In the genomic region with DNA sequence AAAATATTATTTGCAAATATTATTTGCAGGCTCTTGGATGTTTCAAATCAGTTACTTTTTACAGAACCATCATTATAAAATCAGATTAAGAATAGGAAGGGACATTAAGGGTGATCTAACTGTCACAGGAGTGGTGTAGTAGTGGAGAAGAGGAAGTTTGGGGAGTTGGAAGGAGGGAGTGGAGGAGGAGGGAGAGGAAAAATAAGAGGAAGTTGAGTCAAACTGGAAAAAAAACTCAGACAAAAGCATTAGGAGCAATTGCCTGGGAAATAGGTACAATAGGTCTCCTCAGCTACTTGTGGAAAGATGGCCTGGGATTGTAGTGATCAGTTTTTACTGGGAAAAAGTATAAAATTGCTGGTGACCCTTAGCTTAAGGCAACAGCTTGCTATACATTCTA, we compare ENCODE assay signal across 20 cellular contexts.
"Had no signal": no experiment of that assay in that cellular context is flagged by ENCODE, and none has a peak within 500 bp of the region (broad histone marks: within the 10 kb centered on the region; RNA-seq: fewer than 3 reads in every experiment).

No MANE protein-coding gene starts in this region.

- H3K4me3 Mint-ChIP-seq: activated CD8-positive, alpha-beta T cell treated with anti-CD3 and anti-CD28 coated beads, Interleukin-2, amount 10 ng/mL, durations not matched to agents 7 days and 5 days; activated naive CD4-positive, alpha-beta T cell treated with anti-CD3 and anti-CD28 coated beads for 36 hours; naive thymus-derived CD8-positive, alpha-beta T cell had no signal

- DNase-seq: activated CD4-positive, alpha-beta T cell treated with anti-CD3 and anti-CD28 coated beads for 4 hours; activated CD8-positive, alpha-beta memory T cell treated with anti-CD3 and anti-CD28 coated beads, Interleukin-2, amount 50 U/mL, for 48 hours; activated CD8-positive, alpha-beta T cell treated with anti-CD3 and anti-CD28 coated beads, Interleukin-2, amount 10 ng/mL, durations not matched to agents 7 days and 5 days; activated naive CD4-positive, alpha-beta T cell treated with anti-CD3 and anti-CD28 coated beads for 36 hours; anterior cingulate cortex; cerebellar nuclear complex; esophagus squamous epithelium; foreskin fibroblast; head of caudate nucleus; left cardiac atrium; mucosa of descending colon; naive thymus-derived CD8-positive, alpha-beta T cell; occipital lobe; psoas muscle; spleen; stimulated activated CD4-positive, alpha-beta T cell treated with anti-CD3 and anti-CD28 coated beads, Interleukin-1b, Interleukin-23, amount 100 ng/mL, for 48 hours; stimulated activated naive B cell treated with anti-CD40 and anti-IgM and Interleukin-4, amounts not matched to agents 10 μg/mL and 1 μg/mL and 100 μg/mL, for 72 hours; T-helper 9 cell; testis had no signal

- H3K4me3 ChIP-seq: esophagus squamous epithelium, mucosa of descending colon, psoas muscle, spleen, testis had no signal

- H3K9me3 Mint-ChIP-seq: activated naive CD4-positive, alpha-beta T cell treated with anti-CD3 and anti-CD28 coated beads for 36 hours; naive thymus-derived CD8-positive, alpha-beta T cell; stimulated activated naive B cell treated with anti-CD40 and anti-IgM and Interleukin-4, amounts not matched to agents 10 μg/mL and 1 μg/mL and 100 μg/mL, for 72 hours had no signal

- H3K27ac Mint-ChIP-seq: activated CD8-positive, alpha-beta T cell treated with anti-CD3 and anti-CD28 coated beads, Interleukin-2, amount 10 ng/mL, durations not matched to agents 7 days and 5 days; activated naive CD4-positive, alpha-beta T cell treated with anti-CD3 and anti-CD28 coated beads for 36 hours had no signal

- H3K27me3 ChIP-seq: esophagus squamous epithelium, spleen, testis had no signal

- H3K4me1 ChIP-seq: esophagus squamous epithelium, psoas muscle, spleen, testis had no signal

- H3K4me1 Mint-ChIP-seq: naive thymus-derived CD8-positive, alpha-beta T cell had no signal

- H3K9me3 ChIP-seq: esophagus squamous epithelium, mucosa of descending colon, psoas muscle, spleen, testis had no signal

- H3K27ac ChIP-seq: esophagus squamous epithelium, psoas muscle, spleen, testis had no signal

- ATAC-seq: activated CD8-positive, alpha-beta T cell treated with anti-CD3 and anti-CD28 coated beads, Interleukin-2, amount 10 ng/mL, durations not matched to agents 7 days and 5 days; left cardiac atrium; mucosa of descending colon; naive thymus-derived CD8-positive, alpha-beta T cell; psoas muscle; sciatic nerve had no signal

- H3K27me3 Mint-ChIP-seq: naive thymus-derived CD8-positive, alpha-beta T cell; stimulated activated naive B cell treated with anti-CD40 and anti-IgM and Interleukin-4, amounts not matched to agents 10 μg/mL and 1 μg/mL and 100 μg/mL, for 72 hours had no signal
